29 cellular contexts compared by ENCODE assay signal in the genomic region with DNA sequence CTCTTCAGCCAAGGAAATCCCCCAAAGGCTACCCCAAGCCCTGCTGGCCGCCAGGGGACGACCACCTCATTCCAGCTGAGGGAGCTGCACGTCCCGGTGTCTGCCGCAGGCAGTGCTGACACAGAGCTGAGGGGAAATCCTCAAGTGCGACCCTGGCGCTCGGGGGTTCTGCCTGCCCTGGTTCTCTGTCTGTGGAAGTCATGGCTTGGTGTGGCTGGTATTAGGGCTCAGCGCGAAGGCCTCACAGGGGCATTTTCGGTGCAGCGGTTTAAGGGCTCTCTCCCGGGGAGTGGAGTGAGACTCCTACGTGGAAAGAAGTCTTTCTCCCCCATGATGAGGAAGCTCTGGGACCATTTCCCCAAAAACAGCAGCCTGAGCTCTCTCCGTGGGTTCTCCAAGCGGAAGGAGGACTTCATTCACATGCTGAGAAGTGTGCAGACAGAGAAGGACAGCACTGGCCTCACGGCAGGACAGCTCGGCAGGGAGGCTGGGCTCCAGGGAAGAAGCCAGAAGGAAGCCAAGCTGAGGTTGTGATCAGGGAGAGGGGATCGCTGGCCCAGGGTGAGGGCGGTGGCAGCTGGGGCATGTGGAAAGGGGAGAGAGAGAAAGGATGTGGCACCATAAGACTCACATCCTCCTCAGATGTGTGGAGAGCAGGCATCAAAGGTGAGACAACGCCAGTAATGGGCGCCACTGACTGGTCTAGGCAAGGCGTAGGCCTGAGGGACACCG. TPM values are rescaled to one million over a fixed set of nuclear protein-coding genes. Genes with fewer than 3 reads are reported as not detected.
"Had no signal": no experiment of that assay in that cellular context is flagged by ENCODE, and none has a peak within 500 bp of the region (broad histone marks: within the 10 kb centered on the region; RNA-seq: fewer than 3 reads in every experiment).

No MANE protein-coding gene starts in this region.

- H3K36me3 ChIP-seq: ascending aorta, cardiac muscle cell, colonic mucosa, gastroesophageal sphincter, pancreas, transverse colon had no signal

- ATAC-seq: activated CD4-positive, CD25-positive, alpha-beta regulatory T cell treated with anti-CD3 and anti-CD28 coated beads, Interleukin-2, amount 50 U/mL, for 24 hours; gastroesophageal sphincter; left lobe of liver; mucosa of descending colon; pancreas; stimulated activated naive CD8-positive, alpha-beta T cell treated with anti-CD3 and anti-CD28 coated beads, Interleukin-15, Interleukin-2, amounts not matched to agents 100 U/mL and 50 U/mL, for 24 hours had no signal

- H3K4me1 Mint-ChIP-seq: activated naive CD4-positive, alpha-beta T cell treated with anti-CD3 and anti-CD28 coated beads, Interleukin-2, amount 10 ng/mL, durations not matched to agents 7 days and 5 days; activated naive CD8-positive, alpha-beta T cell treated with anti-CD3 and anti-CD28 coated beads, Interleukin-2, amount 10 ng/mL, durations not matched to agents 7 days and 5 days; brain; nephron had no signal

- H3K4me1 ChIP-seq: ascending aorta, colonic mucosa, gastroesophageal sphincter, pancreas, testis, transverse colon had no signal

- H3K27ac Mint-ChIP-seq: activated naive CD4-positive, alpha-beta T cell treated with anti-CD3 and anti-CD28 coated beads, Interleukin-2, amount 10 ng/mL, durations not matched to agents 7 days and 5 days; activated naive CD8-positive, alpha-beta T cell treated with anti-CD3 and anti-CD28 coated beads, Interleukin-2, amount 10 ng/mL, durations not matched to agents 7 days and 5 days; activated T-cell treated with anti-CD3 and anti-CD28 coated beads, Interleukin-2, amount 50 U/mL, for 24 hours; brain; nephron had no signal

- H3K4me3 ChIP-seq: ascending aorta, cardiac muscle cell, colonic mucosa, gastroesophageal sphincter, mucosa of descending colon, pancreas, testis, transverse colon had no signal

- H3K9me3 ChIP-seq: ascending aorta, colonic mucosa, gastroesophageal sphincter, mucosa of descending colon, pancreas, testis had no signal

- H3K4me3 Mint-ChIP-seq: activated naive CD4-positive, alpha-beta T cell treated with anti-CD3 and anti-CD28 coated beads, Interleukin-2, amount 10 ng/mL, durations not matched to agents 7 days and 5 days; activated naive CD8-positive, alpha-beta T cell treated with anti-CD3 and anti-CD28 coated beads, Interleukin-2, amount 10 ng/mL, durations not matched to agents 7 days and 5 days; activated T-cell treated with anti-CD3 and anti-CD28 coated beads, Interleukin-2, amount 50 U/mL, for 24 hours; brain; nephron had no signal

- DNase-seq: activated CD4-positive, alpha-beta T cell treated with anti-CD3 and anti-CD28 coated beads for 48 hours; activated CD4-positive, alpha-beta T cell treated with anti-CD3 and anti-CD28 coated beads, Interleukin-2, amount 50 U/mL, for 48 hours; activated CD8-positive, alpha-beta memory T cell treated with anti-CD3 and anti-CD28 coated beads for 24 hours; activated gamma-delta T cell; activated naive CD4-positive, alpha-beta T cell treated with anti-CD3 and anti-CD28 coated beads, Interleukin-2, amount 10 ng/mL, durations not matched to agents 7 days and 5 days; activated naive CD8-positive, alpha-beta T cell treated with anti-CD3 and anti-CD28 coated beads, Interleukin-2, amount 10 ng/mL, durations not matched to agents 7 days and 5 days; activated T-cell treated with anti-CD3 and anti-CD28 coated beads, Interleukin-2, amount 50 U/mL, for 24 hours; cerebellar nuclear complex; colonic mucosa; effector memory CD4-positive, alpha-beta T cell; erythroblast; hippocampal formation; kidney glomerular epithelial cell; mucosa of descending colon; right cardiac atrium; stimulated activated CD4-positive, alpha-beta T cell treated with anti-CD3 and anti-CD28 coated beads, Interleukin-4, amount 100 ng/mL, for 1 hour; stimulated activated naive CD8-positive, alpha-beta T cell treated with anti-CD3 and anti-CD28 coated beads, Interleukin-15, Interleukin-2, amounts not matched to agents 100 U/mL and 50 U/mL, for 24 hours; testis; transverse colon had no signal

- H3K36me3 Mint-ChIP-seq: activated naive CD4-positive, alpha-beta T cell treated with anti-CD3 and anti-CD28 coated beads, Interleukin-2, amount 10 ng/mL, durations not matched to agents 7 days and 5 days; activated naive CD8-positive, alpha-beta T cell treated with anti-CD3 and anti-CD28 coated beads, Interleukin-2, amount 10 ng/mL, durations not matched to agents 7 days and 5 days; brain had no signal

- H3K27me3 ChIP-seq: ascending aorta, cardiac muscle cell, colonic mucosa, gastroesophageal sphincter, pancreas, testis, transverse colon had no signal

- H3K27ac ChIP-seq: ascending aorta, cardiac muscle cell, colonic mucosa, gastroesophageal sphincter, pancreas, testis, transverse colon, VCaP had no signal

RNA-seq across cellular contexts. Expression of a gene that starts 48.6 kb away (rescaled TPM):
- total RNA-seq: T-helper 1 cell treated with Interleukin-12 subunit alpha and Interleukin-12 subunit beta and Interleukin-4 antibody, amounts not matched to agents 30 ng/mL and 1 ng/mL, for 36 hours had no signal
